Comparison of ENCODE assay signal across 16 cellular contexts in the genomic region with DNA sequence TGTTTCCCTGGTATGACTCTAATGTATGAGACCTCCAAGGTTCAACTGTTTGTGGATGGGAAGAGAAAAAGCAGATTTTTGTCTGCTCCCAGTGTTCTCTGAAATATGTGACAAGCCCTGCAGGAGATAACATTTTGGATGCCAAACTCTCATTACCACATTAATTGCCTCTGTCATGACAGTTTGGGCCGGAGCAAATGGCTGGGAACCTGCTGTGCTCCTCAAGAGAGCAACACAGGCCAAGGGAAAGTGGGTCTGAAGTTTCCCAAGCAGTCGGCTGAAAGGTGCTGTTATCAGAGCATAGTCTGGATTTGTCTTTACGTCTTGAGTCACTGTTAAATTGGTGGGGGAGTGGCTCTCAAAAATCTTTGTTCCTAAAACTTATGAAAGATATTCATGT.
"Had no signal": no experiment of that assay in that cellular context is flagged by ENCODE, and none has a peak within 500 bp of the region (broad histone marks: within the 10 kb centered on the region; RNA-seq: fewer than 3 reads in every experiment).

No MANE protein-coding gene starts in this region.

- ATAC-seq: activated CD8-positive, alpha-beta T cell treated with anti-CD3 and anti-CD28 coated beads, Interleukin-2, amount 10 ng/mL, durations not matched to agents 7 days and 5 days; activated naive CD8-positive, alpha-beta T cell treated with anti-CD3 and anti-CD28 coated beads, Interleukin-2, amount 50 U/mL, for 24 hours; gastrocnemius medialis; mucosa of descending colon; naive thymus-derived CD8-positive, alpha-beta T cell; psoas muscle; sciatic nerve; stimulated activated naive B cell treated with anti-CD40 and anti-IgM and Interleukin-4, amounts not matched to agents 10 μg/mL and 1 μg/mL and 100 μg/mL, for 72 hours had no signal

- H3K27ac ChIP-seq: gastrocnemius medialis, hepatocyte, psoas muscle, spleen, transverse colon had no signal

- H3K36me3 ChIP-seq: gastrocnemius medialis, spleen, transverse colon had no signal

- H3K4me1 ChIP-seq: gastrocnemius medialis, psoas muscle, spleen, transverse colon had no signal

- H3K9me3 ChIP-seq: gastrocnemius medialis, psoas muscle, transverse colon had no signal

- H3K27me3 ChIP-seq: gastrocnemius medialis, hepatocyte, spleen, transverse colon had no signal

- DNase-seq: activated CD8-positive, alpha-beta memory T cell treated with anti-CD3 and anti-CD28 coated beads, Interleukin-2, amount 50 U/mL, for 48 hours; activated CD8-positive, alpha-beta T cell treated with anti-CD3 and anti-CD28 coated beads, Interleukin-2, amount 10 ng/mL, durations not matched to agents 7 days and 5 days; activated naive CD4-positive, alpha-beta T cell; activated naive CD8-positive, alpha-beta T cell treated with anti-CD3 and anti-CD28 coated beads, Interleukin-2, amount 50 U/mL, for 24 hours; gastrocnemius medialis; mammary epithelial cell; mucosa of descending colon; naive thymus-derived CD8-positive, alpha-beta T cell; psoas muscle; spleen; stimulated activated CD4-positive, alpha-beta T cell treated with anti-CD3 and anti-CD28 coated beads, Interleukin-2, amount 100 ng/mL, for 24 hours; stimulated activated naive B cell treated with anti-CD40 and anti-IgM and Interleukin-4, amounts not matched to agents 10 μg/mL and 1 μg/mL and 100 μg/mL, for 72 hours; T-helper 9 cell; transverse colon had no signal

- H3K4me3 ChIP-seq: gastrocnemius medialis, hepatocyte, mucosa of descending colon, psoas muscle, spleen, transverse colon had no signal
